ENCODE assay signal across 16 cellular contexts in genomic region chrX:10726647-10727046, GRCh38.
DNase-seq lines count a peak whose midpoint lies in the region; ATAC-seq and TF ChIP-seq lines count a peak whose summit lies in the region.
"Had no signal": no experiment of that assay in that cellular context is flagged by ENCODE, and none has a peak within 500 bp of the region (broad histone marks: within the 10 kb centered on the region; RNA-seq: fewer than 3 reads in every experiment).

No MANE protein-coding gene starts in this region.

- H3K27me3 ChIP-seq in gastroesophageal sphincter (no peaks in the 10 kb centered on the region), stomach (peaks cover 0 to 3% (median 0%) of the 10 kb centered on the region in 3 donors)
- H3K27me3 ChIP-seq: pancreas, upper lobe of left lung had no signal

- ATAC-seq in gastroesophageal sphincter (no peak), HG03097 (IDR thresholded peaks at IDR 0.05; ENCODE audit: low FRiP score, unreplicated experiment) (no peak)
- ATAC-seq: pancreas had no signal

- TF ChIP-seq POLR2A in gastroesophageal sphincter (IDR thresholded peaks at IDR 0.05) = no peak
- no peak for TF ChIP-seq POLR2A in stomach (IDR thresholded peaks at IDR 0.05)

- H3K9me3 ChIP-seq in gastroesophageal sphincter = no peaks in the 10 kb centered on the region
- no peaks in the 10 kb centered on the region for H3K9me3 ChIP-seq in stomach
- H3K9me3 ChIP-seq: pancreas, upper lobe of left lung had no signal

- peak; percentile 66 for DNase-seq in AG09309 (ENCODE audit: low read depth)
- DNase-seq in M059J (ENCODE audit: low read depth) = peak; percentile 95
- peak; percentile 24 to 65 for DNase-seq in cardiac fibroblast (ENCODE audit: low read depth in 2 of 2)
- DNase-seq in myocyte (ENCODE audit: low read depth) = peak; percentile 93
- no peak for DNase-seq in stomach
- no peak for DNase-seq in NCI-H128 (lab: John Stamatoyannopoulos, UW; ENCODE audit: unreplicated experiment)
- DNase-seq: activated naive CD4-positive, alpha-beta T cell treated with Interleukin-2 at 50 U/mL for 16 hours; DMS53; KG1; NCI-H2029 treated with DMSO at 0.1 percent for 48 hours; NCI-H748 treated with DMSO at 0.1 percent for 48 hours; pancreas; Right ventricle myocardium superior; upper lobe of left lung had no signal

- H3K4me1 ChIP-seq in gastroesophageal sphincter = no peaks in the 10 kb centered on the region
- no peaks in the 10 kb centered on the region for H3K4me1 ChIP-seq in stomach
- H3K4me1 ChIP-seq: pancreas, upper lobe of left lung had no signal

- H3K27ac ChIP-seq in gastroesophageal sphincter (no peak overlapping the region), stomach (no peak overlapping the region)
- H3K27ac ChIP-seq: pancreas, upper lobe of left lung had no signal

- TF ChIP-seq EP300 in gastroesophageal sphincter (IDR thresholded peaks at IDR 0.05) = no peak
- no peak for TF ChIP-seq EP300 in stomach (IDR thresholded peaks at IDR 0.05)

- 86% methylated on average over 1 of the region's 3 CpGs; no CpG with 5 or more reads in 1 of the 2 donors for WGBS in gastroesophageal sphincter (ENCODE audit: low coverage in 1 of 2), 2 donors
- WGBS in stomach, 5 donors = 75 to 85% (median 82%) methylated on average over 3 of the region's 3 CpGs

- TF ChIP-seq CTCF in AG09309 (IDR thresholded peaks at IDR 0.05; ENCODE audit: control insufficient read depth, insufficient read depth, low read depth, low read length, missing control alignments) (no peak), cardiac fibroblast (IDR thresholded peaks at IDR 0.05; ENCODE audit: low read depth, low read length) (no peak), gastroesophageal sphincter (IDR thresholded peaks at IDR 0.05) (no peak), stomach (IDR thresholded peaks at IDR 0.05) (no peak)

- H3K4me3 ChIP-seq in AG09309 (ENCODE audit: control insufficient read depth, low read depth, low read length) (no peak overlapping the region), cardiac fibroblast (replicated peaks in 1 of 2; ENCODE audit: low read depth in 2 of 2, low read length in 2 of 2) (no peak overlapping the region), gastroesophageal sphincter (no peak overlapping the region), stomach (no peak overlapping the region)
- H3K4me3 ChIP-seq: pancreas, upper lobe of left lung had no signal

- no peaks in the 10 kb centered on the region for H3K36me3 ChIP-seq in gastroesophageal sphincter
- H3K36me3 ChIP-seq in stomach = no peaks in the 10 kb centered on the region
- H3K36me3 ChIP-seq: pancreas, upper lobe of left lung had no signal

- intact Hi-C loops in stomach (cut with DNase I; ENCODE audit: low total_unique reads) = loop anchor here (10.0 kb wide), 1 partner anchor 542 kb away; no protein-coding TSS in a partner anchor

Comparison
In these comparisons a context has a peak if more than half of its experiments do, and no peak if none do; other contexts are left out.
1. DNase-seq: peak in AG09309 (single experiment), M059J (single experiment), cardiac fibroblast (2 of 2) and myocyte (single experiment); none in stomach (single experiment) and NCI-H128 (single experiment).